In the genomic region with DNA sequence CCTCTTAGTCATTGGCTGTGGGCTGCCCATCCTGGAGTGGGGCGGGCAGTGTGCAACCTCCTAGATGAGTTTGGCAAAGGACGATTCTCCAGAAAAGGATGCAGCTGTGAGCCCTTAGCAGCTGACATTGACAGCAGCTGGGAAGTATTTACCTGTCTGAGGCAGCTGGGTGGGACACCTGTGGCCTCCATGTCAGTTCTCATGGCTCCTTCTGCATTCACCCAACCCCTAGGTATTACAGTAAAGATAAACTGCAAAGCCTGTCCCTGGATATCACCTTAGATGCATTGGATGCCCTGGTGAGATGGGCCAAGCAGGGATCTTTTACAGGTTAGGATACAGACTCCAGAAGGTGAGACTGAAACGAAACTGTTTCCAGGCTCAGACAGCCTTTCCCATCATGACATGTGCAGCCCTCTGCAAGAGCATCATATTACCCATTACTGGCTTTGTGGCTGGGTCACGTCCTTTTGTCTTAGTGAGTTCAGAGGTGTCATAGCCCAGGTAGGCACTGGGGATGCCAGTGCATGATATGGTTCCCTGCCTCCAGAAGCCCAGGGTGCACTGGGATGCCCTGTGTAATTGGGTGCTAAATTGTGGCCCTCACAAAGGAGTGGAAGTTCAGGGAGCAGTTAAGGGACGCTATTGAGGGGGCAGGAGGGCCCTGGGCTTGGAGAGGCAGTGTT, we compare ENCODE assay signal across 15 cellular contexts. TPM values are rescaled to one million over a fixed set of nuclear protein-coding genes. Genes with fewer than 3 reads are reported as not detected.
DNase-seq lines count a peak whose midpoint lies in the region; ATAC-seq and TF ChIP-seq lines count a peak whose summit lies in the region.
"Had no signal": no experiment of that assay in that cellular context is flagged by ENCODE, and none has a peak within 500 bp of the region (broad histone marks: within the 10 kb centered on the region; RNA-seq: fewer than 3 reads in every experiment).

No MANE protein-coding gene starts in this region.

- H3K27ac Mint-ChIP-seq in brain (peak overlapping the region in 3 of 5 experiments; percentile 25 to 41 (median 27)), CD14-positive monocyte (no peak overlapping the region)
- H3K27ac Mint-ChIP-seq: activated CD8-positive, alpha-beta memory T cell treated with anti-CD3 and anti-CD28 coated beads, Interleukin-2, amount 10 ng/mL, durations not matched to agents 7 days and 5 days; activated naive CD8-positive, alpha-beta T cell; CD4-positive, alpha-beta T cell had no signal

- H3K4me1 Mint-ChIP-seq in brain (peaks cover 27% of the 10 kb centered on the region), CD14-positive monocyte (peaks cover 1% of the 10 kb centered on the region)

- H3K27me3 Mint-ChIP-seq in brain = no peaks in the 10 kb centered on the region
- H3K27me3 Mint-ChIP-seq in CD14-positive monocyte (ENCODE audit: low read depth in 3 of 3) = peaks cover 1 to 3% (median 3%) of the 10 kb centered on the region in 3 donors
- H3K27me3 Mint-ChIP-seq: activated CD8-positive, alpha-beta memory T cell treated with anti-CD3 and anti-CD28 coated beads, Interleukin-2, amount 10 ng/mL, durations not matched to agents 7 days and 5 days; activated naive CD8-positive, alpha-beta T cell; CD4-positive, alpha-beta T cell had no signal

- H3K27ac ChIP-seq in sigmoid colon = peak overlapping the region; percentile 26 to 60 (median 50)
- H3K27ac ChIP-seq: colonic mucosa had no signal

- H3K36me3 Mint-ChIP-seq in brain (no peaks in the 10 kb centered on the region), CD14-positive monocyte (no peaks in the 10 kb centered on the region)
- H3K36me3 Mint-ChIP-seq: activated naive CD8-positive, alpha-beta T cell had no signal

- TF ChIP-seq CTCF in GM12865 (IDR thresholded peaks at IDR 0.05; ENCODE audit: insufficient read depth, low read depth, low read length, missing control alignments) (no peak), brain (conservative IDR thresholded peaks at IDR 0.05) (no peak), sigmoid colon (IDR thresholded peaks at IDR 0.05) (no peak), CD14-positive monocyte (IDR thresholded peaks at IDR 0.05) (no peak)

- H3K4me3 ChIP-seq in GM12865 (ENCODE audit: low read depth, low read length) (no peak overlapping the region), sigmoid colon (no peak overlapping the region)
- H3K4me3 ChIP-seq: colonic mucosa, mucosa of descending colon, stomach had no signal

- no peaks in the 10 kb centered on the region for H3K36me3 ChIP-seq in sigmoid colon
- H3K36me3 ChIP-seq: colonic mucosa had no signal

- no peaks in the 10 kb centered on the region for H3K27me3 ChIP-seq in sigmoid colon
- H3K27me3 ChIP-seq: colonic mucosa, stomach had no signal

- H3K9me3 Mint-ChIP-seq in brain (no peaks in the 10 kb centered on the region), CD14-positive monocyte (no peaks in the 10 kb centered on the region)
- H3K9me3 Mint-ChIP-seq: CD4-positive, alpha-beta T cell had no signal

- H3K4me3 Mint-ChIP-seq in brain (no peak overlapping the region), CD14-positive monocyte (no peak overlapping the region)
- H3K4me3 Mint-ChIP-seq: activated CD8-positive, alpha-beta memory T cell treated with anti-CD3 and anti-CD28 coated beads, Interleukin-2, amount 10 ng/mL, durations not matched to agents 7 days and 5 days; activated naive CD8-positive, alpha-beta T cell; CD4-positive, alpha-beta T cell had no signal

- no peak for TF ChIP-seq POLR2A in sigmoid colon (IDR thresholded peaks at IDR 0.05)

- DNase-seq in GM12865 (ENCODE audit: low read depth) = peak; percentile 16
- no peak for DNase-seq in sigmoid colon
- DNase-seq in HCEC 1CT = no peak
- no peak for DNase-seq in NOMO-1 treated with DMSO at 0.1 percent for 48 hours (lab: John Stamatoyannopoulos, UW; ENCODE audit: unreplicated experiment)
- DNase-seq in CD14-positive monocyte (ENCODE audit: low spot score) = no peak
- DNase-seq: SIG-M5 had no signal

- peak; percentile 1 for ATAC-seq in HG03097 (IDR thresholded peaks at IDR 0.05; ENCODE audit: low FRiP score, unreplicated experiment)
- no peak for ATAC-seq in GM21737 (IDR thresholded peaks at IDR 0.05; ENCODE audit: unreplicated experiment)

- TF ChIP-seq EP300 in sigmoid colon (IDR thresholded peaks at IDR 0.05) = no peak

- H3K9me3 ChIP-seq in sigmoid colon = no peaks in the 10 kb centered on the region
- H3K9me3 ChIP-seq: colonic mucosa, mucosa of descending colon, stomach had no signal

- 81 to 82% methylated on average over 5 of the region's 5 CpGs for WGBS in sigmoid colon, 2 donors

- intact Hi-C loops in sigmoid colon (cut with DNase I) = loop anchor here (1.0 to 5.0 kb wide), 6 partner anchors 87 to 937 kb away; a partner anchor contains a TSS
- intact Hi-C loops in CD14-positive monocyte (cut with micrococcal nuclease) = no loop called here

- H3K4me1 ChIP-seq in sigmoid colon = peaks cover 0 to 79% (median 69%) of the 10 kb centered on the region in 4 donors

RNA-seq across cellular contexts. Expression of a gene that starts 28.9 kb away (rescaled TPM):
- polyA plus RNA-seq in brain (ENCODE audit: insufficient read depth, low read depth, low replicate concordance) (5.1 TPM), sigmoid colon (1 to 10 TPM; 1.2 to 2.3 (median 1.8) TPM), CD14-positive monocyte (under 1 TPM in 1 of 2 donors, not detected in 1; 0.15 TPM)
- 10 to 100 TPM in 2 of 4 donors, 1 to 10 TPM in 2; 9.4 to 26.3 (median 16.0) TPM for total RNA-seq in sigmoid colon

RNA-seq across cellular contexts. Expression of a gene that starts 48.2 kb away (rescaled TPM):
- polyA plus RNA-seq in brain (ENCODE audit: insufficient read depth, low read depth, low replicate concordance) (1.2 TPM), sigmoid colon (1 to 10 TPM; 3.7 to 9.6 (median 4.1) TPM), CD14-positive monocyte (not detected)
- 10 to 100 TPM in 3 of 4 donors, 1 to 10 TPM in 1; 5.9 to 39.6 (median 21.9) TPM for total RNA-seq in sigmoid colon

Comparison
In these comparisons a context has a peak if more than half of its experiments do, and no peak if none do; other contexts are left out.
1. H3K27ac Mint-ChIP-seq: peak in brain (3 of 5); none in CD14-positive monocyte (0 of 7).